Comparison of ENCODE assay signal across 1 cellular context in genomic region chr6:53048431-53049195, GRCh38.
TF ChIP-seq lines count a peak whose summit lies in the region.

No MANE protein-coding gene starts in this region.

TF ChIP-seq in K562, 482 proteins besides CTCF, POLR2A, EP300 and RAD21 (continued from another document):
- TF ChIP-seq CTBP1 (IDR thresholded peaks at IDR 0.05; ENCODE audit: borderline replicate concordance) (no peak), FOXJ3 (CRISPR knock-in tag; IDR thresholded peaks at IDR 0.05) (no peak), ETV1 (tag; conservative IDR thresholded peaks at IDR 0.05; ENCODE audit: low read depth) (peak; percentile 63), MAZ (CRISPR knock-in tag; conservative IDR thresholded peaks at IDR 0.05 in 1 of 2, IDR thresholded peaks at IDR 0.05 in 1 of 2) (no peak), JUNB (CRISPR knock-in tag; conservative IDR thresholded peaks at IDR 0.05) (0 out of 2 replicates have a peak, but pooled peaks have one; percentile 10), PCBP1 (IDR thresholded peaks at IDR 0.05; ENCODE audit: low read depth, low read length, poor library complexity, severe bottlenecking) (no peak), ZNF639 (CRISPR knock-in tag; conservative IDR thresholded peaks at IDR 0.05 in 1 of 2, IDR thresholded peaks at IDR 0.05 in 1 of 2) (no peak), ZNF79 (CRISPR knock-in tag; IDR thresholded peaks at IDR 0.05; ENCODE audit: low read depth) (no peak), GABPA (tag; conservative IDR thresholded peaks at IDR 0.05; ENCODE audit: low read depth) (peak; percentile 60), KDM1A (IDR thresholded peaks at IDR 0.05) (peak; percentile 33 to 65; a peak in 2 of 4 replicates), RCOR1 (IDR thresholded peaks at IDR 0.05; ENCODE audit: borderline replicate concordance in 1 of 2, low read depth in 2 of 2, low read length in 2 of 2) (peak in 1 of 2 experiments; percentile 42; a peak in 1 of 4 replicates), C11orf30 (IDR thresholded peaks at IDR 0.05; ENCODE audit: low read depth) (peak; percentile 93), SMARCA4 (IDR thresholded peaks at IDR 0.05) (0 out of 2 replicates have a peak, but pooled peaks have one; percentile 36), NFE2L1 (tag; IDR thresholded peaks at IDR 0.05; ENCODE audit: borderline replicate concordance, low read depth) (peak; percentile 83), JUND (IDR thresholded peaks at IDR 0.05; ENCODE audit: borderline replicate concordance, low read depth, low read length) (peak; percentile 69; the same call in 1 of the 2 replicates), JUND (tag; IDR thresholded peaks at IDR 0.05; ENCODE audit: borderline replicate concordance, low read depth, low read length) (peak; percentile 70), ARID1B (IDR thresholded peaks at IDR 0.05) (peak; percentile 56), ATF3 (IDR thresholded peaks at IDR 0.05) (peak; percentile 81), ATF3 (CRISPR knock-in tag; conservative IDR thresholded peaks at IDR 0.05) (no peak)
TF ChIP-seq in K562: peak in this region for 25.
